Comparison of ENCODE assay signal across 8 cellular contexts in the genomic region with DNA sequence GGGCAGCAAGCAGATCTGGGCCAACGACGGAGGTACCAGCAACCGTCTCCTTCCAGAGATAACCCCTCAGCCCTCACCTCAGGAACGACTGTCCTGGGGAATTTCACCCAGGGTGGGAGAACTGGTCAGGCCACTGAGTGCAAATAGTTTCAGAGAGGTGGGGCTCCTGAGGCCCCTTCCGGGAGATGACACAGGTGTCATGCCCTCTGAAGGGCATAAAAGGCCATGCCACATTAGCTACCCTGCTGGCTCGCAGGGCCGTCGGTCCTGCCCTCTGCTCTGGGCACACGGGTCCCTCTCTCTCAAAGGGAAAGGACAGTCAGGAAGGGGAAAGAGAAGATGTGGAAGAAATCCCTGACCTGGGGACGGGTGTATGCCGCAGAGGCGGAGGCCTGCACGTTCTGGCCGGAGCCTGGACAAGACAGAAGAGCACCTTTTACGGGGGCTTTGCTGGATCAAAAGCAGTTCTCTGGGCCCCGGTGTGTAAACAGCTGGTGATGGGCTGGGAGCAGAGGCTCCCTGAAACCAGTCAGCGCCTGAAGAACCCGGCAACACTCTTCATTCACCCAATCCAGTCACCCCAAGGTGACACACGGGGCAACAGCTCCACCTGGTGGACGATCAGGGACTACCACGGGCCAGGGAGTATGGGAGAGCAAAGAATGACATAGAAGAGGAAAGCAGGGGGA. TPM values are rescaled to one million over a fixed set of nuclear protein-coding genes. Genes with fewer than 3 reads are reported as not detected.
DNase-seq lines count a peak whose midpoint lies in the region; ATAC-seq, FAIRE-seq and TF ChIP-seq lines count a peak whose summit lies in the region.

No MANE protein-coding gene starts in this region.

- peak overlapping the region; percentile 58 for H3K4me2 ChIP-seq in trophoblast cell (ENCODE audit: low read length)

- peak overlapping the region; percentile 29 for H2BK12ac ChIP-seq in trophoblast cell (ENCODE audit: low read length)

- peak overlapping the region; percentile 72 for H4K8ac ChIP-seq in trophoblast cell (ENCODE audit: low read depth, low read length)

- TF ChIP-seq CTCF in D721Med (IDR thresholded peaks at IDR 0.05; ENCODE audit: insufficient read depth, missing control alignments) (peak; percentile 96), upper lobe of left lung (IDR thresholded peaks at IDR 0.05) (peak; percentile 92 to 97 (median 96))

- no peaks in the 10 kb centered on the region for H3K27me3 ChIP-seq in trophoblast cell (ENCODE audit: insufficient read depth, low read length)
- no peaks in the 10 kb centered on the region for H3K27me3 ChIP-seq in upper lobe of left lung

- peak overlapping the region; percentile 82 for H4K91ac ChIP-seq in trophoblast cell (ENCODE audit: low read depth, low read length)

- peaks cover 19% of the 10 kb centered on the region for H3K79me1 ChIP-seq in trophoblast cell (ENCODE audit: low read length)

- FAIRE-seq in D721Med (lab: Jason Lieb, UNC) = peak; percentile 32
- FAIRE-seq in H54 (lab: Jason Lieb, UNC) = peak; percentile 45

- peak overlapping the region; percentile 53 for H2BK5ac ChIP-seq in trophoblast cell (ENCODE audit: low read depth, low read length, poor library complexity)

- H3K4ac ChIP-seq in trophoblast cell (ENCODE audit: low read depth, low read length) = peak overlapping the region; percentile 13

- no peak overlapping the region for H3K9ac ChIP-seq in trophoblast cell (ENCODE audit: low read length)

- H3K4me1 ChIP-seq in trophoblast cell (ENCODE audit: control insufficient read depth in 1 of 2, insufficient read depth in 2 of 2, low read length in 2 of 2) (peaks cover 18 to 23% of the 10 kb centered on the region in 2 experiments), upper lobe of left lung (peaks cover 76 to 91% (median 82%) of the 10 kb centered on the region in 4 donors)

- H2AFZ ChIP-seq in trophoblast cell (ENCODE audit: insufficient read depth, low read length, poor library complexity) = peak overlapping the region; percentile 12

- H4K12ac ChIP-seq in trophoblast cell (ENCODE audit: low read depth, low read length) = no peak overlapping the region

- no peak for TF ChIP-seq EP300 in upper lobe of left lung (IDR thresholded peaks at IDR 0.05)

- H3K18ac ChIP-seq in trophoblast cell (ENCODE audit: low read length) = peak overlapping the region; percentile 41

- H3K36me3 ChIP-seq in trophoblast cell (ENCODE audit: control insufficient read depth in 1 of 2, insufficient read depth in 2 of 2, low read length in 2 of 2) = no peaks in the 10 kb centered on the region
- H3K36me3 ChIP-seq in upper lobe of left lung = peaks cover 0 to 12% (median 3%) of the 10 kb centered on the region in 4 donors

- ATAC-seq in upper lobe of left lung (ENCODE audit: low FRiP score in 2 of 2) = peak; percentile 85 to 88

- peak overlapping the region; percentile 60 for H2BK120ac ChIP-seq in trophoblast cell (ENCODE audit: insufficient read depth, low read length, poor library complexity)

- H2AK5ac ChIP-seq in trophoblast cell (ENCODE audit: low read length) = no peak overlapping the region

- H3K4me3 ChIP-seq in trophoblast cell (ENCODE audit: low read depth, low read length) = no peak overlapping the region
- peak overlapping the region in 3 of 4 donors; percentile 15 to 92 (median 19) for H3K4me3 ChIP-seq in upper lobe of left lung

- WGBS in trophoblast cell (ENCODE audit: extremely low coverage, insufficient coverage, insufficient read length) = no CpG with 5 or more reads among the region's 21 CpGs
- WGBS in upper lobe of left lung, 2 donors = 15 to 18% methylated on average over 20 to 21 of the region's 21 CpGs

- peaks cover 2% of the 10 kb centered on the region for H3K79me2 ChIP-seq in trophoblast cell (ENCODE audit: control insufficient read depth, insufficient read depth, low read length, poor library complexity)

- peaks cover 7% of the 10 kb centered on the region for H3K9me3 ChIP-seq in trophoblast cell (ENCODE audit: insufficient read depth, low read depth, low read length)
- H3K9me3 ChIP-seq in upper lobe of left lung = no peaks in the 10 kb centered on the region

- H3K14ac ChIP-seq in trophoblast cell (ENCODE audit: low read length) = peak overlapping the region; percentile 44

- DNase-seq in D721Med (ENCODE audit: insufficient read length, low spot score) (peak; percentile 92), H54 (ENCODE audit: insufficient read length, low spot score) (peak; percentile 87), NCI-H1092 treated with DMSO at 0.1 percent for 48 hours (lab: John Stamatoyannopoulos, UW) (peak; percentile 84), SKM-1 (lab: John Stamatoyannopoulos, UW; ENCODE audit: unreplicated experiment) (peak; percentile 83), head of caudate nucleus (peak; percentile 72 to 96 (median 92)), trophoblast cell (peak; percentile 80 to 94), upper lobe of left lung (peak; percentile 67 to 90)
- peak; percentile 91 for DNase-seq in activated naive CD4-positive, alpha-beta T cell treated with anti-CD3 and anti-CD28 coated beads, Interleukin-2, amount 50 U/mL, for 16 hours

- intact Hi-C loops in head of caudate nucleus (cut with DNase I) = loop anchor here (2.0 to 5.0 kb wide), 2 partner anchors 107 to 263 kb away; a partner anchor contains a TSS

- no peak for TF ChIP-seq POLR2A in H54 (IDR thresholded peaks at IDR 0.05; ENCODE audit: low read depth, low read length)
- TF ChIP-seq POLR2A in upper lobe of left lung (IDR thresholded peaks at IDR 0.05) = no peak

- H3K27ac ChIP-seq in trophoblast cell (ENCODE audit: low read depth, low read length) (peak overlapping the region; percentile 75), upper lobe of left lung (peak overlapping the region; percentile 86 to 98 (median 90))

- no peak overlapping the region for H3K23ac ChIP-seq in trophoblast cell (ENCODE audit: low read length)

RNA-seq across cellular contexts. Expression of a gene that starts 6.4 kb away (rescaled TPM):
- 14.4 and 15.2 TPM in 2 replicates for polyA plus RNA-seq in trophoblast cell (2013)
- total RNA-seq in upper lobe of left lung = 10 to 100 TPM; 23.0 to 67.1 (median 34.4) TPM
